Comparison of ENCODE assay signal across 8 cellular contexts in the genomic region with DNA sequence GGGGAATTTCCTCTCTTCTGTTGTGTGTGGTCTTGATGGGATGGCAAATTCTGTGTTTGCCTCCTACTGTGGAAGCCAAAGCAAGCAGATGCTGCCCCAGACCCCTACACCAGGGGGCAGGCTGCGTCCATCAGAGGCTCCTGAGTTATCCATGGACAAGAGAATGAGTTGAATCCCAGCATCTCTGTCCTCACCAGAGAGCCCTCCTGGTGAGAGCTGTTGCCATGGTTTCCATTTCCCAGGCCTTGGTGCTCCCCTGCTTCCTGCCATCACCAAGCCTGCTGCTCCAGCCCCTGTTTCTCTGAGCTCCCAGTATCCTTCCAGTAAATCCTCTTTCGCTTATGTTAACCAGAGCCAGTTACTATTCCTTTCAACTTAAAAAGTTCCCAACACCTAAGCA.
A peak's percentile ranks its signal among the peaks of the same experiment; 100 is the strongest.
DNase-seq lines count a peak whose midpoint lies in the region; ATAC-seq and TF ChIP-seq lines count a peak whose summit lies in the region.

No MANE protein-coding gene starts in this region.

- H3K4me1 ChIP-seq in iPS DF 6.9 (ENCODE audit: control insufficient read depth, insufficient read depth, low read length) = no peaks in the 10 kb centered on the region

- WGBS in iPS DF 6.9 (ENCODE audit: insufficient coverage, insufficient read length) = no CpG with 5 or more reads among the region's 2 CpGs

- in situ Hi-C loops in astrocyte of the cerebellum (cut with HindIII; ENCODE audit: low sequenced_read_pairs) = no loop called here

- H3K27me3 ChIP-seq in iPS DF 6.9 (ENCODE audit: control insufficient read depth, insufficient read depth, low read length) = no peaks in the 10 kb centered on the region

- no peak for ATAC-seq in GM21619 (IDR thresholded peaks at IDR 0.05; ENCODE audit: unreplicated experiment)

- no peak overlapping the region for H3K27ac ChIP-seq in iPS DF 6.9 (ENCODE audit: low read length)

- peak; percentile 95 for TF ChIP-seq CTCF in astrocyte of the cerebellum (IDR thresholded peaks at IDR 0.05; ENCODE audit: low read depth, low read length, missing control alignments)

- H3K4me3 ChIP-seq in astrocyte of the cerebellum (ENCODE audit: low read depth, low read length) = no peak overlapping the region
- no peak overlapping the region for H3K4me3 ChIP-seq in iPS DF 6.9 (ENCODE audit: low read length)

- H3K36me3 ChIP-seq in iPS DF 6.9 (ENCODE audit: control insufficient read depth, insufficient read depth, low read length) = no peaks in the 10 kb centered on the region

- no peaks in the 10 kb centered on the region for H3K9me3 ChIP-seq in iPS DF 6.9 (ENCODE audit: control insufficient read depth, insufficient read depth, low read length)

- DNase-seq in CMK (ENCODE audit: low read depth) (peak; percentile 49), HCEC 1CT (peak; percentile 66), NCI-H2227 (lab: John Stamatoyannopoulos, UW; ENCODE audit: unreplicated experiment) (peak; percentile 91), astrocyte of the cerebellum (ENCODE audit: low read depth) (peak; percentile 74), iPS DF 6.9 (ENCODE audit: low read depth, low spot score) (peak; percentile 95), stromal cell of bone marrow (ENCODE audit: low read depth) (peak; percentile 60)
- DNase-seq in activated CD4-positive, CD25-positive, alpha-beta regulatory T cell treated with anti-CD3 and anti-CD28 coated beads, Interleukin-2, amount 50 U/mL, for 72 hours = no peak
